In genomic region chr15:33737687-33738606, GRCh38 we compare ENCODE assay signal across 8 cellular contexts.
DNase-seq lines count a peak whose midpoint lies in the region; ATAC-seq and TF ChIP-seq lines count a peak whose summit lies in the region.

No MANE protein-coding gene starts in this region.

- no peak overlapping the region for H3K27ac ChIP-seq in WERI-Rb-1
- no peak overlapping the region for H3K27ac ChIP-seq in naive thymus-derived CD4-positive, alpha-beta T cell (ENCODE audit: low read depth, low read length)

- H3K9me3 Mint-ChIP-seq in naive thymus-derived CD4-positive, alpha-beta T cell: no peaks in the 10 kb centered on the region

- no peaks in the 10 kb centered on the region for H3K27me3 ChIP-seq in WERI-Rb-1 (ENCODE audit: insufficient read depth, low read depth, severe bottlenecking)
- H3K27me3 ChIP-seq in naive thymus-derived CD4-positive, alpha-beta T cell (ENCODE audit: control insufficient read depth in 2 of 2, insufficient read depth in 2 of 2, low read length in 2 of 2): no peaks in the 10 kb centered on the region

- no peak for TF ChIP-seq POLR2A in erythroblast (IDR thresholded peaks at IDR 0.05; ENCODE audit: low read length)

- DNase-seq in DMS 273 (lab: John Stamatoyannopoulos, UW; ENCODE audit: unreplicated experiment) (peak; percentile 60), DMS 273 treated with DMSO at 0.1 percent for 48 hours (lab: John Stamatoyannopoulos, UW) (no peak), WERI-Rb-1 (peak; percentile 61), erythroblast (lab: John Stamatoyannopoulos, UW) (peak; percentile 32 to 69), T-helper 9 cell (no peak)
- DNase-seq in naive thymus-derived CD4-positive, alpha-beta T cell: peak in 6 of 9 donors; percentile 6 to 23 (median 7)

- ATAC-seq in naive thymus-derived CD4-positive, alpha-beta T cell: no peak
- no peak for ATAC-seq in HG02840 (IDR thresholded peaks at IDR 0.05; ENCODE audit: low FRiP score, unreplicated experiment)

- POLR2A ChIA-PET in naive thymus-derived CD4-positive, alpha-beta T cell (lab: Charles Lee): no interaction called here

- intact Hi-C loops in naive thymus-derived CD4-positive, alpha-beta T cell (cut with micrococcal nuclease): loop anchor here in 1 of 2 donors (5.0 kb wide), 1 partner anchor 474 kb away; the partner anchor contains the start of gene KATNBL1

- no peaks in the 10 kb centered on the region for H3K36me3 ChIP-seq in WERI-Rb-1
- no peaks in the 10 kb centered on the region for H3K36me3 ChIP-seq in naive thymus-derived CD4-positive, alpha-beta T cell (ENCODE audit: control insufficient read depth in 2 of 3, insufficient read depth in 3 of 3, low read length in 3 of 3)

- peaks cover 0 to 5% (median 0%) of the 10 kb centered on the region in 5 donors for H3K27me3 Mint-ChIP-seq in naive thymus-derived CD4-positive, alpha-beta T cell

- H3K36me3 Mint-ChIP-seq in naive thymus-derived CD4-positive, alpha-beta T cell: no peaks in the 10 kb centered on the region

- CTCF ChIA-PET in naive thymus-derived CD4-positive, alpha-beta T cell (lab: Charles Lee): interaction anchor here (0.9 kb wide), 1 partner anchor 10 kb away, joined by 3 read pairs; no protein-coding TSS in a partner anchor

- H3K9me3 ChIP-seq in WERI-Rb-1 (ENCODE audit: severe bottlenecking): no peaks in the 10 kb centered on the region
- H3K9me3 ChIP-seq in naive thymus-derived CD4-positive, alpha-beta T cell (ENCODE audit: control insufficient read depth in 2 of 3, low read length in 3 of 3): no peaks in the 10 kb centered on the region

- H3K4me3 ChIP-seq in WERI-Rb-1 (ENCODE audit: low read depth, low read length): no peak overlapping the region
- H3K4me3 ChIP-seq in naive thymus-derived CD4-positive, alpha-beta T cell (ENCODE audit: low read length): no peak overlapping the region

- no peaks in the 10 kb centered on the region for H3K4me1 ChIP-seq in naive thymus-derived CD4-positive, alpha-beta T cell (ENCODE audit: control insufficient read depth in 2 of 2, insufficient read depth in 2 of 2, low read length in 2 of 2)

- TF ChIP-seq CTCF in LNCAP (IDR thresholded peaks at IDR 0.05): peak; percentile 94
- peak; percentile 69 for TF ChIP-seq CTCF in WERI-Rb-1 (IDR thresholded peaks at IDR 0.05; ENCODE audit: low read depth, low read length)

- H3K4me1 Mint-ChIP-seq in naive thymus-derived CD4-positive, alpha-beta T cell: peaks cover 0 to 4% (median 3%) of the 10 kb centered on the region in 7 donors

- no peak overlapping the region for H3K27ac Mint-ChIP-seq in naive thymus-derived CD4-positive, alpha-beta T cell

- H3K4me3 Mint-ChIP-seq in naive thymus-derived CD4-positive, alpha-beta T cell: peak overlapping the region in 1 of 10 donors; percentile 21

Comparison
In these comparisons a context has a peak if more than half of its experiments do, and no peak if none do; other contexts are left out.
1. DNase-seq: peak in DMS 273 (single experiment), WERI-Rb-1 (single experiment), erythroblast (2 of 2) and naive thymus-derived CD4-positive, alpha-beta T cell (6 of 9); none in DMS 273 treated with DMSO at 0.1 percent for 48 hours (single experiment) and T-helper 9 cell (single experiment).